8 cellular contexts compared by ENCODE assay signal in genomic region chr16:84088695-84089395, GRCh38. TPM values are rescaled to one million over a fixed set of nuclear protein-coding genes. Genes with fewer than 3 reads are reported as not detected.
A peak's percentile ranks its signal among the peaks of the same experiment; 100 is the strongest.
DNase-seq lines count a peak whose midpoint lies in the region; ATAC-seq and TF ChIP-seq lines count a peak whose summit lies in the region.

No MANE protein-coding gene starts in this region.

- H3K4me3 Mint-ChIP-seq in endothelial cell (ENCODE audit: unreplicated experiment), result peak overlapping the region; percentile 10

- H3K4me2 ChIP-seq in BLaER1 treated with 17β-estradiol and CSF1 and Interleukin-3, amounts not matched to agents 10 nM and 100 nM, result peak overlapping the region; percentile 66 to 94 (median 87)

- DNase-seq in activated CD4-positive, alpha-beta T cell treated with anti-CD3 and anti-CD28 coated beads for 24 hours (ENCODE audit: low read depth in 2 of 2), result peak; percentile 27 to 37
- no peak for DNase-seq in endothelial cell (ENCODE audit: low spot score)
- peak; percentile 33 for DNase-seq in stimulated activated CD8-positive, alpha-beta memory T cell treated with anti-CD3 and anti-CD28 coated beads, Interleukin-4, amount 100 ng/mL, for 24 hours (ENCODE audit: low read depth)
- DNase-seq in NCI-H146 treated with DMSO at 0.1 percent for 48 hours (lab: John Stamatoyannopoulos, UW; ENCODE audit: unreplicated experiment), result no peak
- DNase-seq in ascending aorta (ENCODE audit: low spot score in 2 of 2), result no peak

- H3K4me1 ChIP-seq in BLaER1 treated with 17β-estradiol and CSF1 and Interleukin-3, amounts not matched to agents 10 nM and 100 nM, result peaks cover 50 to 73% (median 65%) of the 10 kb centered on the region in 10 experiments
- H3K4me1 ChIP-seq in ascending aorta, result no peaks in the 10 kb centered on the region

- peaks cover 50 to 90% (median 74%) of the 10 kb centered on the region in 11 experiments for H3K36me3 ChIP-seq in BLaER1 treated with 17β-estradiol and CSF1 and Interleukin-3, amounts not matched to agents 10 nM and 100 nM
- H3K36me3 ChIP-seq in ascending aorta, result peaks cover 69 to 84% of the 10 kb centered on the region in 2 donors

- H4K20me1 ChIP-seq in BLaER1 treated with 17β-estradiol and CSF1 and Interleukin-3, amounts not matched to agents 10 nM and 100 nM, result peaks cover 57 to 98% (median 93%) of the 10 kb centered on the region in 11 experiments

- no peaks in the 10 kb centered on the region for H3K9me3 ChIP-seq in BLaER1 treated with 17β-estradiol and CSF1 and Interleukin-3, amounts not matched to agents 10 nM and 100 nM (replicated peaks in 1 of 11)
- H3K9me3 ChIP-seq in ascending aorta, result no peaks in the 10 kb centered on the region

- peaks cover 40% of the 10 kb centered on the region for H3K36me3 Mint-ChIP-seq in endothelial cell (ENCODE audit: low read depth, unreplicated experiment)

- TF ChIP-seq CTCF in endothelial cell (IDR thresholded peaks at IDR 0.05; ENCODE audit: unreplicated experiment), result no peak
- no peak for TF ChIP-seq CTCF in ascending aorta (IDR thresholded peaks at IDR 0.05)

- peaks cover 0 to 44% (median 0%) of the 10 kb centered on the region in 11 experiments; a peak in 6 of 22 replicates for H3K27me3 ChIP-seq in BLaER1 treated with 17β-estradiol and CSF1 and Interleukin-3, amounts not matched to agents 10 nM and 100 nM
- no peaks in the 10 kb centered on the region for H3K27me3 ChIP-seq in ascending aorta

- H3K9me3 Mint-ChIP-seq in endothelial cell (ENCODE audit: unreplicated experiment), result no peaks in the 10 kb centered on the region

- H3K4me1 Mint-ChIP-seq in endothelial cell (ENCODE audit: unreplicated experiment), result no peaks in the 10 kb centered on the region

- H3K27ac ChIP-seq in BLaER1 treated with 17β-estradiol and CSF1 and Interleukin-3, amounts not matched to agents 10 nM and 100 nM, result peak overlapping the region in 3 of 11 experiments; percentile 20 to 61 (median 41); a peak in 3 of 22 replicates
- no peak overlapping the region for H3K27ac ChIP-seq in ascending aorta

- intact Hi-C loops in ascending aorta (cut with DNase I), result no loop called here

- peak; percentile 82 for ATAC-seq in GM19351 (IDR thresholded peaks at IDR 0.05; ENCODE audit: unreplicated experiment)
- ATAC-seq in HG03342 (IDR thresholded peaks at IDR 0.05; ENCODE audit: unreplicated experiment), result peak; percentile 86

- peaks cover 4% of the 10 kb centered on the region for H3K27me3 Mint-ChIP-seq in endothelial cell (ENCODE audit: unreplicated experiment)

- peak overlapping the region in 1 of 11 experiments; percentile 60; a peak in 1 of 22 replicates for H3K9ac ChIP-seq in BLaER1 treated with 17β-estradiol and CSF1 and Interleukin-3, amounts not matched to agents 10 nM and 100 nM

- H3K27ac Mint-ChIP-seq in endothelial cell (ENCODE audit: unreplicated experiment), result no peak overlapping the region

- H3K4me3 ChIP-seq in BLaER1 treated with 17β-estradiol and CSF1 and Interleukin-3, amounts not matched to agents 10 nM and 100 nM, result peak overlapping the region in 1 of 10 experiments; percentile 20; a peak in 1 of 20 replicates
- no peak overlapping the region for H3K4me3 ChIP-seq in ascending aorta

RNA-seq across cellular contexts. Expression of gene MBTPS1, which starts 27.9 kb away (rescaled TPM):
- total RNA-seq in endothelial cell (ENCODE audit: unreplicated experiment) (79.7 TPM), ascending aorta (95.6 TPM)

RNA-seq across cellular contexts. Expression of gene SLC38A8, which starts 46.2 kb away (rescaled TPM):
- not detected for total RNA-seq in endothelial cell (ENCODE audit: unreplicated experiment)
- not detected for total RNA-seq in ascending aorta

RNA-seq across cellular contexts. Expression of gene HSDL1, which starts 56.1 kb away (rescaled TPM):
- total RNA-seq in endothelial cell (ENCODE audit: unreplicated experiment), result 50.2 TPM
- total RNA-seq in ascending aorta, result 12.0 TPM

RNA-seq across cellular contexts. Expression of gene DNAAF1, which starts 56.3 kb away (rescaled TPM):
- total RNA-seq in endothelial cell (ENCODE audit: unreplicated experiment) (0.18 TPM), ascending aorta (not detected)

Comparison
In these comparisons a context has a peak if more than half of its experiments do, and no peak if none do; other contexts are left out.
1. DNase-seq: peak in activated CD4-positive, alpha-beta T cell treated with anti-CD3 and anti-CD28 coated beads for 24 hours (2 of 2) and stimulated activated CD8-positive, alpha-beta memory T cell treated with anti-CD3 and anti-CD28 coated beads, Interleukin-4, amount 100 ng/mL, for 24 hours (single experiment); none in endothelial cell (single experiment), NCI-H146 treated with DMSO at 0.1 percent for 48 hours (single experiment) and ascending aorta (0 of 2).